Comparison of ENCODE assay signal across 19 cellular contexts in genomic region chr20:21781446-21782075, GRCh38.
DNase-seq lines count a peak whose midpoint lies in the region; ATAC-seq, FAIRE-seq and TF ChIP-seq lines count a peak whose summit lies in the region.
"Had no signal": no experiment of that assay in that cellular context is flagged by ENCODE, and none has a peak within 500 bp of the region (broad histone marks: within the 10 kb centered on the region; RNA-seq: fewer than 3 reads in every experiment).

No MANE protein-coding gene starts in this region.

- no peaks in the 10 kb centered on the region for H3K79me1 ChIP-seq in H9 (ENCODE audit: insufficient read depth, low read depth, low read length, poor library complexity, severe bottlenecking)

- no peak overlapping the region for H2BK5ac ChIP-seq in H9 (ENCODE audit: insufficient read length, low read length)

- no peaks in the 10 kb centered on the region for H3K79me2 ChIP-seq in H9 (ENCODE audit: insufficient read depth, low read length)

- no peak overlapping the region for H3K18ac ChIP-seq in H9 (ENCODE audit: insufficient read length, low read depth, low read length)

- no peak overlapping the region for H3T11ph ChIP-seq in H9 (ENCODE audit: low read length)

- no peak overlapping the region for H2BK15ac ChIP-seq in H9 (ENCODE audit: low read depth, low read length)

- no peaks in the 10 kb centered on the region for H4K20me1 ChIP-seq in H9 (ENCODE audit: control insufficient read depth, insufficient read depth, insufficient read length)
- H4K20me1 ChIP-seq: BLaER1 had no signal

- H3K4me3 Mint-ChIP-seq in H9 = peak overlapping the region in 1 of 2 experiments; percentile 7; a peak in 1 of 5 replicates
- H3K4me3 Mint-ChIP-seq: CD4-positive, alpha-beta memory T cell; IgD-negative memory B cell had no signal

- H3K9me3 ChIP-seq in H9 (ENCODE audit: control insufficient read depth, low read depth, low read length) = no peaks in the 10 kb centered on the region
- H3K9me3 ChIP-seq in MG63 = no peaks in the 10 kb centered on the region
- H3K9me3 ChIP-seq: BLaER1, HAP-1 had no signal

- no peak overlapping the region for H2BK120ac ChIP-seq in H9 (ENCODE audit: low read depth, low read length, poor library complexity, severe bottlenecking)

- no peak overlapping the region for H2BK12ac ChIP-seq in H9 (ENCODE audit: insufficient read length, low read depth, low read length)

- H3K4me1 Mint-ChIP-seq in H9 = peaks cover 11 to 13% of the 10 kb centered on the region in 2 experiments
- H3K4me1 Mint-ChIP-seq: CD4-positive, alpha-beta memory T cell; IgD-negative memory B cell had no signal

- 0 out of 7 replicates have a peak, but pooled peaks cover 0 to 2% (median 0%) of the 10 kb centered on the region in 3 experiments for H3K36me3 Mint-ChIP-seq in H9 (ENCODE audit: insufficient read depth in 1 of 3, low read depth in 3 of 3)
- H3K36me3 Mint-ChIP-seq: CD4-positive, alpha-beta memory T cell; IgD-negative memory B cell had no signal

- H3K9ac ChIP-seq in H9 (ENCODE audit: extremely low read depth, insufficient read length, low read length) = no peak overlapping the region
- H3K9ac ChIP-seq: BLaER1 had no signal

- no peaks in the 10 kb centered on the region for H3K36me3 ChIP-seq in MG63
- H3K36me3 ChIP-seq: BLaER1, HAP-1 had no signal

- DNase-seq in DMS153 treated with DMSO at 0.1 percent for 48 hours (lab: John Stamatoyannopoulos, UW; ENCODE audit: unreplicated experiment) (peak; percentile 52), H9 (peak; percentile 53), NCI-H748 treated with DMSO at 0.1 percent for 48 hours (lab: John Stamatoyannopoulos, UW) (peak; percentile 60), iPS DF 19.7 (ENCODE audit: low read depth, low spot score) (peak; percentile 5), H54 (ENCODE audit: insufficient read length, low spot score) (no peak), left lobe of liver (ENCODE audit: low spot score) (no peak), MG63 (no peak)
- DNase-seq in effector CD4-positive, alpha-beta T cell = no peak
- DNase-seq: Calu3; CD4-positive, alpha-beta memory T cell; DMS79; Kasumi-1; NCI-H1092 treated with DMSO at 0.1 percent for 48 hours; NCI-H1930; NCI-H2171 treated with DMSO at 0.1 percent for 48 hours; T-helper 2 cell had no signal

- no peaks in the 10 kb centered on the region for H3K23me2 ChIP-seq in H9 (ENCODE audit: insufficient read length, low read depth, low read length, poor library complexity, severe bottlenecking)

- no peak overlapping the region for H3K23ac ChIP-seq in H9 (ENCODE audit: insufficient read length, low read depth, low read length)

- no peak overlapping the region for H2BK20ac ChIP-seq in H9 (ENCODE audit: low read depth, low read length, poor library complexity, severe bottlenecking)

- TF ChIP-seq CTCF in H9 (conservative IDR thresholded peaks at IDR 0.05) = no peak

- no peak overlapping the region for H3K56ac ChIP-seq in H9 (ENCODE audit: insufficient read length, low read depth, low read length)

- no peaks in the 10 kb centered on the region for H3K27me3 ChIP-seq in H9 (ENCODE audit: insufficient read depth, low read length)
- H3K27me3 ChIP-seq in MG63 = no peaks in the 10 kb centered on the region
- H3K27me3 ChIP-seq: BLaER1 had no signal

- H3K4ac ChIP-seq in H9 (ENCODE audit: low read depth, low read length) = no peak overlapping the region

- no peak for ATAC-seq in left lobe of liver

- WGBS in H9 (ENCODE audit: extremely low coverage, insufficient read length, low lambda C conversion rate) = no CpG with 5 or more reads among the region's 24 CpGs

- peaks cover 26% of the 10 kb centered on the region for H3K27me3 Mint-ChIP-seq in H9 (ENCODE audit: low read depth)
- H3K27me3 Mint-ChIP-seq: IgD-negative memory B cell had no signal

- no peak overlapping the region for H3K27ac ChIP-seq in H9 (ENCODE audit: insufficient read length, low read depth, low read length)
- H3K27ac ChIP-seq: BLaER1 had no signal

- no peak overlapping the region for H2AK5ac ChIP-seq in H9 (ENCODE audit: insufficient read length, low read length)

- H3K4me2 ChIP-seq in H9 (ENCODE audit: insufficient read depth, insufficient read length, low read length) = no peak overlapping the region
- H3K4me2 ChIP-seq: BLaER1 had no signal

- H3K9me3 Mint-ChIP-seq in H9 = peaks cover 0 to 4% of the 10 kb centered on the region in 2 experiments; a peak in 2 of 5 replicates

- no peak overlapping the region for H4K5ac ChIP-seq in H9 (ENCODE audit: insufficient read length, low read depth, low read length)

- no peak overlapping the region for H3K4me3 ChIP-seq in MG63
- H3K4me3 ChIP-seq: BLaER1, HAP-1 had no signal

- H2AFZ ChIP-seq in H9 (ENCODE audit: low read length) = peak overlapping the region; percentile 70

- H3K14ac ChIP-seq in H9 (ENCODE audit: insufficient read depth, low read length) = peak overlapping the region; percentile 39

- no peak overlapping the region for H4K91ac ChIP-seq in H9 (ENCODE audit: insufficient read length, low read depth, low read length)

- H3K4me1 ChIP-seq in H9 (ENCODE audit: insufficient read depth, low read length) = no peaks in the 10 kb centered on the region
- H3K4me1 ChIP-seq: BLaER1, HAP-1 had no signal

- TF ChIP-seq POLR2A in H54 (IDR thresholded peaks at IDR 0.05; ENCODE audit: low read depth, low read length) = no peak

- no peak overlapping the region for H3K27ac Mint-ChIP-seq in H9
- H3K27ac Mint-ChIP-seq: CD4-positive, alpha-beta memory T cell had no signal

- H4K8ac ChIP-seq in H9 (replicated peaks; ENCODE audit: insufficient read length, low read depth, low read length) = no peak overlapping the region

- FAIRE-seq in H54 (lab: Jason Lieb, UNC) = no peak

Comparison
In these comparisons a context has a peak if more than half of its experiments do, and no peak if none do; other contexts are left out.
1. DNase-seq: peak in DMS153 treated with DMSO at 0.1 percent for 48 hours (single experiment), H9 (single experiment), NCI-H748 treated with DMSO at 0.1 percent for 48 hours (single experiment) and iPS DF 19.7 (single experiment); none in H54 (single experiment), left lobe of liver (single experiment), effector CD4-positive, alpha-beta T cell (single experiment) and MG63 (single experiment).